ENCODE assay signal across 11 cellular contexts in genomic region chr12:68189766-68190700, GRCh38. TPM values are rescaled to one million over a fixed set of nuclear protein-coding genes. Genes with fewer than 3 reads are reported as not detected.
DNase-seq lines count a peak whose midpoint lies in the region; ATAC-seq, FAIRE-seq and TF ChIP-seq lines count a peak whose summit lies in the region.
"Had no signal": no experiment of that assay in that cellular context is flagged by ENCODE, and none has a peak within 500 bp of the region (broad histone marks: within the 10 kb centered on the region; RNA-seq: fewer than 3 reads in every experiment).

No MANE protein-coding gene starts in this region.

- no peak for TF ChIP-seq CTCF in astrocyte (IDR thresholded peaks at IDR 0.05; ENCODE audit: insufficient read depth, low read depth, low read length)

- H3K4me1 Mint-ChIP-seq in astrocyte (ENCODE audit: low read depth, unreplicated experiment): peaks cover 10% of the 10 kb centered on the region

- H2AFZ ChIP-seq in astrocyte (ENCODE audit: low read depth, low read length): no peak overlapping the region

- DNase-seq in GM04503 (ENCODE audit: low read depth) (peak; percentile 9), RKO (ENCODE audit: low spot score) (peak; percentile 45), astrocyte (ENCODE audit: low read depth) (peak; percentile 89), smooth muscle cell of the brain vasculature (ENCODE audit: low read depth, low spot score) (peak; percentile 57), amniotic stem cell (lab: John Stamatoyannopoulos, UW) (no peak), hepatic stellate cell (ENCODE audit: low spot score) (no peak), DMS153 treated with DMSO at 0.1 percent for 48 hours (lab: John Stamatoyannopoulos, UW; ENCODE audit: unreplicated experiment) (no peak)
- DNase-seq: left cardiac atrium had no signal

- H3K27me3 Mint-ChIP-seq in astrocyte (ENCODE audit: low read depth, unreplicated experiment): peaks cover 18% of the 10 kb centered on the region

- no peaks in the 10 kb centered on the region for H3K36me3 ChIP-seq in astrocyte (ENCODE audit: insufficient read depth, low read length)
- H3K36me3 ChIP-seq: cardiac muscle cell had no signal

- H4K20me1 ChIP-seq in astrocyte (ENCODE audit: insufficient read depth, low read length): no peaks in the 10 kb centered on the region

- H3K4me1 ChIP-seq in astrocyte (ENCODE audit: insufficient read depth, low read length): no peaks in the 10 kb centered on the region

- peak; percentile 98 for FAIRE-seq in astrocyte (lab: Jason Lieb, UNC)
- FAIRE-seq: H1 had no signal

- no peak overlapping the region for H3K27ac ChIP-seq in astrocyte (ENCODE audit: low read depth, low read length)
- H3K27ac ChIP-seq: cardiac muscle cell had no signal

- H3K4me3 Mint-ChIP-seq in astrocyte (ENCODE audit: unreplicated experiment): no peak overlapping the region

- no peak for ATAC-seq in GM18868 (IDR thresholded peaks at IDR 0.05; ENCODE audit: unreplicated experiment)
- ATAC-seq: left cardiac atrium had no signal

- no peaks in the 10 kb centered on the region for H3K9me3 ChIP-seq in astrocyte (ENCODE audit: insufficient read depth, low read depth, low read length)

- no peak overlapping the region for H3K27ac Mint-ChIP-seq in astrocyte (ENCODE audit: unreplicated experiment)

- peak overlapping the region; percentile 19 for H3K4me2 ChIP-seq in astrocyte (ENCODE audit: low read length)

- H3K9me3 Mint-ChIP-seq in astrocyte (ENCODE audit: unreplicated experiment): peaks cover 2% of the 10 kb centered on the region

- peaks cover 74% of the 10 kb centered on the region for H3K27me3 ChIP-seq in astrocyte (ENCODE audit: insufficient read depth, low read length)
- H3K27me3 ChIP-seq: cardiac muscle cell had no signal

- no peaks in the 10 kb centered on the region for H3K79me2 ChIP-seq in astrocyte (ENCODE audit: insufficient read depth, low read length)

- no peak overlapping the region for H3K9ac ChIP-seq in astrocyte (ENCODE audit: low read length)

- no peaks in the 10 kb centered on the region for H3K36me3 Mint-ChIP-seq in astrocyte (ENCODE audit: low read depth, unreplicated experiment)

- peak overlapping the region; percentile 32 for H3K4me3 ChIP-seq in astrocyte (ENCODE audit: insufficient read depth, low read depth, low read length)
- H3K4me3 ChIP-seq: cardiac muscle cell had no signal

RNA-seq across cellular contexts. Expression of gene IFNG, which starts 30.5 kb away (rescaled TPM):
- not detected in 2 replicates for total RNA-seq in astrocyte
- total RNA-seq: cardiac muscle cell, H1, left cardiac atrium had no signal

RNA-seq across cellular contexts. Expression of gene IL26, which starts 35.6 kb away (rescaled TPM):
- not detected in 2 replicates for total RNA-seq in astrocyte
- total RNA-seq: cardiac muscle cell, H1, left cardiac atrium had no signal

Comparison
In these comparisons a context has a peak if more than half of its experiments do, and no peak if none do; other contexts are left out.
1. DNase-seq: peak in GM04503 (single experiment), RKO (single experiment), astrocyte (single experiment) and smooth muscle cell of the brain vasculature (single experiment); none in amniotic stem cell (single experiment), hepatic stellate cell (single experiment) and DMS153 treated with DMSO at 0.1 percent for 48 hours (single experiment).